In genomic region chr10:103514244-103514643, GRCh38 we compare ENCODE assay signal across 2 cellular contexts.
TF ChIP-seq lines count a peak whose summit lies in the region.

No MANE protein-coding gene starts in this region.

TF ChIP-seq in SK-N-SH, 30 proteins besides CTCF, POLR2A, EP300 and RAD21 (continued from another document):
- TF ChIP-seq, protein P1, sequence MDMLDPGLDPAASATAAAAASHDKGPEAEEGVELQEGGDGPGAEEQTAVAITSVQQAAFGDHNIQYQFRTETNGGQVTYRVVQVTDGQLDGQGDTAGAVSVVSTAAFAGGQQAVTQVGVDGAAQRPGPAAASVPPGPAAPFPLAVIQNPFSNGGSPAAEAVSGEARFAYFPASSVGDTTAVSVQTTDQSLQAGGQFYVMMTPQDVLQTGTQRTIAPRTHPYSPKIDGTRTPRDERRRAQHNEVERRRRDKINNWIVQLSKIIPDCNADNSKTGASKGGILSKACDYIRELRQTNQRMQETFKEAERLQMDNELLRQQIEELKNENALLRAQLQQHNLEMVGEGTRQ (IDR thresholded peaks at IDR 0.05; ENCODE audit: borderline replicate concordance, low read depth, low read length): no peak
- TF ChIP-seq TAF1 (IDR thresholded peaks at IDR 0.05; ENCODE audit: borderline replicate concordance, low read depth, low read length): no peak
- TF ChIP-seq NRF1 (IDR thresholded peaks at IDR 0.05; ENCODE audit: low read depth, low read length): no peak
- TF ChIP-seq PBX3 (IDR thresholded peaks at IDR 0.05): no peak
- TF ChIP-seq GATA2 (CRISPR knock-in tag; IDR thresholded peaks at IDR 0.05): no peak
- TF ChIP-seq, protein P2, sequence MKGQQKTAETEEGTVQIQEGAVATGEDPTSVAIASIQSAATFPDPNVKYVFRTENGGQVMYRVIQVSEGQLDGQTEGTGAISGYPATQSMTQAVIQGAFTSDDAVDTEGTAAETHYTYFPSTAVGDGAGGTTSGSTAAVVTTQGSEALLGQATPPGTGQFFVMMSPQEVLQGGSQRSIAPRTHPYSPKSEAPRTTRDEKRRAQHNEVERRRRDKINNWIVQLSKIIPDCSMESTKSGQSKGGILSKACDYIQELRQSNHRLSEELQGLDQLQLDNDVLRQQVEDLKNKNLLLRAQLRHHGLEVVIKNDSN (IDR thresholded peaks at IDR 0.05; ENCODE audit: borderline replicate concordance, low read depth): no peak
- TF ChIP-seq ELF1 (IDR thresholded peaks at IDR 0.05): no peak
- TF ChIP-seq, protein P3, sequence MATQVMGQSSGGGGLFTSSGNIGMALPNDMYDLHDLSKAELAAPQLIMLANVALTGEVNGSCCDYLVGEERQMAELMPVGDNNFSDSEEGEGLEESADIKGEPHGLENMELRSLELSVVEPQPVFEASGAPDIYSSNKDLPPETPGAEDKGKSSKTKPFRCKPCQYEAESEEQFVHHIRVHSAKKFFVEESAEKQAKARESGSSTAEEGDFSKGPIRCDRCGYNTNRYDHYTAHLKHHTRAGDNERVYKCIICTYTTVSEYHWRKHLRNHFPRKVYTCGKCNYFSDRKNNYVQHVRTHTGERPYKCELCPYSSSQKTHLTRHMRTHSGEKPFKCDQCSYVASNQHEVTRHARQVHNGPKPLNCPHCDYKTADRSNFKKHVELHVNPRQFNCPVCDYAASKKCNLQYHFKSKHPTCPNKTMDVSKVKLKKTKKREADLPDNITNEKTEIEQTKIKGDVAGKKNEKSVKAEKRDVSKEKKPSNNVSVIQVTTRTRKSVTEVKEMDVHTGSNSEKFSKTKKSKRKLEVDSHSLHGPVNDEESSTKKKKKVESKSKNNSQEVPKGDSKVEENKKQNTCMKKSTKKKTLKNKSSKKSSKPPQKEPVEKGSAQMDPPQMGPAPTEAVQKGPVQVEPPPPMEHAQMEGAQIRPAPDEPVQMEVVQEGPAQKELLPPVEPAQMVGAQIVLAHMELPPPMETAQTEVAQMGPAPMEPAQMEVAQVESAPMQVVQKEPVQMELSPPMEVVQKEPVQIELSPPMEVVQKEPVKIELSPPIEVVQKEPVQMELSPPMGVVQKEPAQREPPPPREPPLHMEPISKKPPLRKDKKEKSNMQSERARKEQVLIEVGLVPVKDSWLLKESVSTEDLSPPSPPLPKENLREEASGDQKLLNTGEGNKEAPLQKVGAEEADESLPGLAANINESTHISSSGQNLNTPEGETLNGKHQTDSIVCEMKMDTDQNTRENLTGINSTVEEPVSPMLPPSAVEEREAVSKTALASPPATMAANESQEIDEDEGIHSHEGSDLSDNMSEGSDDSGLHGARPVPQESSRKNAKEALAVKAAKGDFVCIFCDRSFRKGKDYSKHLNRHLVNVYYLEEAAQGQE (IDR thresholded peaks at IDR 0.05; ENCODE audit: low read depth, low read length): no peak
TF ChIP-seq in SK-N-SH: peak in this region for 0.

TF ChIP-seq in SK-N-SH treated with all-trans-retinoic acid at 6 μM for 48 hours, 23 proteins besides CTCF, POLR2A, EP300 and RAD21 (continued from another document):
- TF ChIP-seq, protein P4, sequence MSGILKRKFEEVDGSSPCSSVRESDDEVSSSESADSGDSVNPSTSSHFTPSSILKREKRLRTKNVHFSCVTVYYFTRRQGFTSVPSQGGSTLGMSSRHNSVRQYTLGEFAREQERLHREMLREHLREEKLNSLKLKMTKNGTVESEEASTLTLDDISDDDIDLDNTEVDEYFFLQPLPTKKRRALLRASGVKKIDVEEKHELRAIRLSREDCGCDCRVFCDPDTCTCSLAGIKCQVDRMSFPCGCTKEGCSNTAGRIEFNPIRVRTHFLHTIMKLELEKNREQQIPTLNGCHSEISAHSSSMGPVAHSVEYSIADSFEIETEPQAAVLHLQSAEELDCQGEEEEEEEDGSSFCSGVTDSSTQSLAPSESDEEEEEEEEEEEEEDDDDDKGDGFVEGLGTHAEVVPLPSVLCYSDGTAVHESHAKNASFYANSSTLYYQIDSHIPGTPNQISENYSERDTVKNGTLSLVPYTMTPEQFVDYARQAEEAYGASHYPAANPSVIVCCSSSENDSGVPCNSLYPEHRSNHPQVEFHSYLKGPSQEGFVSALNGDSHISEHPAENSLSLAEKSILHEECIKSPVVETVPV (CRISPR knock-in tag; IDR thresholded peaks at IDR 0.05): no peak
- TF ChIP-seq RARB (CRISPR knock-in tag; IDR thresholded peaks at IDR 0.05) (no peak), SNAI2 (CRISPR knock-in tag; IDR thresholded peaks at IDR 0.05) (no peak), ZC3H10 (CRISPR knock-in tag; IDR thresholded peaks at IDR 0.05) (no peak), PATZ1 (CRISPR knock-in tag; IDR thresholded peaks at IDR 0.05; ENCODE audit: borderline replicate concordance) (no peak), ZFP30 (CRISPR knock-in tag; IDR thresholded peaks at IDR 0.05) (no peak), ESRRG (CRISPR knock-in tag; IDR thresholded peaks at IDR 0.05) (no peak), TSHZ2 (CRISPR knock-in tag; IDR thresholded peaks at IDR 0.05) (no peak)
